In genomic region chr5:157046041-157046440, GRCh38 we compare ENCODE assay signal across 12 cellular contexts. TPM values are rescaled to one million over a fixed set of nuclear protein-coding genes. Genes with fewer than 3 reads are reported as not detected.
A peak's percentile ranks its signal among the peaks of the same experiment; 100 is the strongest.
DNase-seq lines count a peak whose midpoint lies in the region; ATAC-seq lines count a peak whose summit lies in the region.
"Had no signal": no experiment of that assay in that cellular context is flagged by ENCODE, and none has a peak within 500 bp of the region (broad histone marks: within the 10 kb centered on the region; RNA-seq: fewer than 3 reads in every experiment).

No MANE protein-coding gene starts in this region.

- no peak for ATAC-seq in HG02938 (IDR thresholded peaks at IDR 0.05; ENCODE audit: unreplicated experiment)
- no peak for ATAC-seq in GM21576 (IDR thresholded peaks at IDR 0.05; ENCODE audit: unreplicated experiment)

- H3K27me3 Mint-ChIP-seq in activated CD4-positive, alpha-beta memory T cell treated with anti-CD3 and anti-CD28 coated beads, Interleukin-2, amount 10 ng/mL, durations not matched to agents 7 days and 5 days = no peaks in the 10 kb centered on the region
- H3K27me3 Mint-ChIP-seq in T-helper 2 cell treated with Interferon-gamma antibody and Interleukin-4, amounts not matched to agents 5 μg/mL and 100 μg/mL, for 36 hours (ENCODE audit: low read depth) = no peaks in the 10 kb centered on the region

- H3K9me3 Mint-ChIP-seq in activated CD4-positive, alpha-beta memory T cell treated with anti-CD3 and anti-CD28 coated beads, Interleukin-2, amount 10 ng/mL, durations not matched to agents 7 days and 5 days = no peaks in the 10 kb centered on the region
- no peaks in the 10 kb centered on the region for H3K9me3 Mint-ChIP-seq in T-helper 2 cell treated with Interferon-gamma antibody and Interleukin-4, amounts not matched to agents 5 μg/mL and 100 μg/mL, for 36 hours

- CTCF ChIA-PET in activated CD4-positive, alpha-beta memory T cell treated with anti-CD3 and anti-CD28 coated beads, Interleukin-2, amount 10 ng/mL, durations not matched to agents 7 days and 5 days (lab: Charles Lee) = interaction anchor here (1.1 kb wide), 1 partner anchor 97 kb away, joined by 3 read pairs; the partner anchor contains the start of gene MED7

- POLR2A ChIA-PET in activated CD4-positive, alpha-beta memory T cell treated with anti-CD3 and anti-CD28 coated beads, Interleukin-2, amount 10 ng/mL, durations not matched to agents 7 days and 5 days (lab: Charles Lee) = interaction anchor here (1.2 kb wide), 1 partner anchor 97 kb away, joined by 4 read pairs; the partner anchor contains the start of gene MED7

- H3K36me3 Mint-ChIP-seq in activated CD4-positive, alpha-beta memory T cell treated with anti-CD3 and anti-CD28 coated beads, Interleukin-2, amount 10 ng/mL, durations not matched to agents 7 days and 5 days (ENCODE audit: low read depth) = peaks cover 21% of the 10 kb centered on the region
- peaks cover 7% of the 10 kb centered on the region for H3K36me3 Mint-ChIP-seq in T-helper 2 cell treated with Interferon-gamma antibody and Interleukin-4, amounts not matched to agents 5 μg/mL and 100 μg/mL, for 36 hours (ENCODE audit: low read depth)

- DNase-seq in A172 (ENCODE audit: low spot score) (peak; percentile 61), Daoy (ENCODE audit: low read depth) (peak; percentile 43), kidney glomerular epithelial cell (lab: John Stamatoyannopoulos, UW) (peak; percentile 95)
- DNase-seq in activated CD4-positive, alpha-beta memory T cell treated with anti-CD3 and anti-CD28 coated beads, Interleukin-2, amount 10 ng/mL, durations not matched to agents 7 days and 5 days = peak; percentile 21
- no peak for DNase-seq in T-helper 2 cell treated with Interferon-gamma antibody and Interleukin-4, amounts not matched to agents 5 μg/mL and 100 μg/mL, for 36 hours (ENCODE audit: low spot score)
- no peak for DNase-seq in central memory CD4-positive, alpha-beta T cell
- DNase-seq: DMS79, Karpas-422 had no signal

- H3K4me3 Mint-ChIP-seq in activated CD4-positive, alpha-beta memory T cell treated with anti-CD3 and anti-CD28 coated beads, Interleukin-2, amount 10 ng/mL, durations not matched to agents 7 days and 5 days = no peak overlapping the region
- H3K4me3 Mint-ChIP-seq in T-helper 2 cell treated with Interferon-gamma antibody and Interleukin-4, amounts not matched to agents 5 μg/mL and 100 μg/mL, for 36 hours = no peak overlapping the region

- H3K27ac Mint-ChIP-seq in activated CD4-positive, alpha-beta memory T cell treated with anti-CD3 and anti-CD28 coated beads, Interleukin-2, amount 10 ng/mL, durations not matched to agents 7 days and 5 days = peak overlapping the region; percentile 7
- H3K27ac Mint-ChIP-seq in T-helper 2 cell treated with Interferon-gamma antibody and Interleukin-4, amounts not matched to agents 5 μg/mL and 100 μg/mL, for 36 hours = no peak overlapping the region

- H3K4me1 Mint-ChIP-seq in activated CD4-positive, alpha-beta memory T cell treated with anti-CD3 and anti-CD28 coated beads, Interleukin-2, amount 10 ng/mL, durations not matched to agents 7 days and 5 days = peaks cover 33% of the 10 kb centered on the region
- peaks cover 28% of the 10 kb centered on the region for H3K4me1 Mint-ChIP-seq in T-helper 2 cell treated with Interferon-gamma antibody and Interleukin-4, amounts not matched to agents 5 μg/mL and 100 μg/mL, for 36 hours (ENCODE audit: low read depth)

RNA-seq across cellular contexts. Expression of gene HAVCR1, which starts 12.9 kb away (rescaled TPM):
- total RNA-seq in A172 (2014; rRNA removed; shearing (Covaris generic)) = not detected in 2 replicates
- total RNA-seq in Daoy (2014; rRNA removed; shearing (Covaris generic)) = not detected in 2 replicates
- total RNA-seq in activated CD4-positive, alpha-beta memory T cell treated with anti-CD3 and anti-CD28 coated beads, Interleukin-2, amount 10 ng/mL, durations not matched to agents 7 days and 5 days = 1 to 10 TPM; 3.6 to 3.7 TPM
- total RNA-seq: activated CD8-positive, alpha-beta memory T cell treated with anti-CD3 and anti-CD28 coated beads for 36 hours; osteocyte had no signal

Comparison
In these comparisons a context has a peak if more than half of its experiments do, and no peak if none do; other contexts are left out.
1. DNase-seq: peak in A172 (single experiment), Daoy (single experiment), activated CD4-positive, alpha-beta memory T cell treated with anti-CD3 and anti-CD28 coated beads, Interleukin-2, amount 10 ng/mL, durations not matched to agents 7 days and 5 days (single experiment) and kidney glomerular epithelial cell (single experiment); none in T-helper 2 cell treated with Interferon-gamma antibody and Interleukin-4, amounts not matched to agents 5 μg/mL and 100 μg/mL, for 36 hours (single experiment) and central memory CD4-positive, alpha-beta T cell (single experiment).